18 cellular contexts compared by ENCODE assay signal in genomic region chr1:104195395-104195794, GRCh38.
DNase-seq lines count a peak whose midpoint lies in the region; TF ChIP-seq lines count a peak whose summit lies in the region.
"Had no signal": no experiment of that assay in that cellular context is flagged by ENCODE, and none has a peak within 500 bp of the region (broad histone marks: within the 10 kb centered on the region; RNA-seq: fewer than 3 reads in every experiment).

No MANE protein-coding gene starts in this region.

- no peaks in the 10 kb centered on the region for H3K9me3 ChIP-seq in HEK293 (ENCODE audit: control insufficient read depth, insufficient read depth, low read depth, low read length)

- H3K4me1 Mint-ChIP-seq in chondrocyte (ENCODE audit: low read depth) = no peaks in the 10 kb centered on the region

- TF ChIP-seq CTCF in HEK293 (tag by site-specific recombination; IDR thresholded peaks at IDR 0.05) (no peak), chondrocyte (IDR thresholded peaks at IDR 0.05) (no peak)

- H3K27ac Mint-ChIP-seq in chondrocyte (ENCODE audit: unreplicated experiment) = no peak overlapping the region
- H3K27ac Mint-ChIP-seq: natural killer cell treated with Interleukin-12 subunit alpha and Interleukin-12 subunit beta and Interleukin-15 and Interleukin-18, amount 100 ng/mL, for 72 hours had no signal

- no peak overlapping the region for H3K4me3 Mint-ChIP-seq in chondrocyte (ENCODE audit: unreplicated experiment)
- H3K4me3 Mint-ChIP-seq: natural killer cell treated with Interleukin-12 subunit alpha and Interleukin-12 subunit beta and Interleukin-15 and Interleukin-18, amount 100 ng/mL, for 72 hours had no signal

- no peaks in the 10 kb centered on the region for H3K4me1 ChIP-seq in HEK293 (ENCODE audit: control insufficient read depth, insufficient read depth, low read length)

- no peaks in the 10 kb centered on the region for H3K36me3 Mint-ChIP-seq in chondrocyte (ENCODE audit: low read depth)
- H3K36me3 Mint-ChIP-seq: natural killer cell treated with Interleukin-12 subunit alpha and Interleukin-12 subunit beta and Interleukin-15 and Interleukin-18, amount 100 ng/mL, for 72 hours had no signal

- H3K27ac ChIP-seq in HEK293 (ENCODE audit: extremely low read depth, low read depth, low read length) = no peak overlapping the region
- H3K27ac ChIP-seq: dorsolateral prefrontal cortex had no signal

- H3K27me3 Mint-ChIP-seq in chondrocyte (ENCODE audit: low read depth) = no peaks in the 10 kb centered on the region
- H3K27me3 Mint-ChIP-seq: natural killer cell treated with Interleukin-12 subunit alpha and Interleukin-12 subunit beta and Interleukin-15 and Interleukin-18, amount 100 ng/mL, for 72 hours had no signal

- POLR2A ChIA-PET in HEK293 (lab: Yijun Ruan, JAX) = no interaction called here

- no peak overlapping the region for H3K4me3 ChIP-seq in HEK293 (ENCODE audit: low read depth, low read length)
- H3K4me3 ChIP-seq: dorsolateral prefrontal cortex had no signal

- H3K9me3 Mint-ChIP-seq in chondrocyte (ENCODE audit: low read depth) = peaks cover 3% of the 10 kb centered on the region

- CTCF ChIA-PET in HEK293 (lab: Yijun Ruan, JAX) = no interaction called here

- in situ Hi-C loops in Caki2 (cut with HindIII; ENCODE audit: low pct_unique_long_range_greater_than_20kb, low sequenced_read_pairs) = no loop called here

- DNase-seq in Caki2 (ENCODE audit: low read depth) = peak; percentile 35
- DNase-seq in RKO (ENCODE audit: low spot score) = peak; percentile 87
- DNase-seq in glomerular visceral epithelial cell (ENCODE audit: extremely low spot score) = peak; percentile 53
- DNase-seq in NCI-H1930 (lab: John Stamatoyannopoulos, UW) = no peak
- DNase-seq in NCI-H2196 treated with DMSO at 0.1 percent for 48 hours (lab: John Stamatoyannopoulos, UW; ENCODE audit: unreplicated experiment) = no peak
- DNase-seq in stimulated activated CD4-positive, alpha-beta T cell treated with anti-CD3 and anti-CD28 coated beads, Interleukin-4, amount 100 ng/mL, for 4 hours = no peak
- no peak for DNase-seq in chondrocyte (ENCODE audit: low spot score)
- DNase-seq: activated naive CD4-positive, alpha-beta T cell treated with anti-CD3 and anti-CD28 coated beads, Interleukin-2, amount 50 U/mL, for 16 hours; anterior cingulate cortex; central memory CD4-positive, alpha-beta T cell; DMS79 treated with DMSO at 0.1 percent for 48 hours; dorsolateral prefrontal cortex; erythroblast; H7; NCI-H146; NCI-H774 had no signal

- H3K36me3 ChIP-seq in HEK293 (ENCODE audit: control insufficient read depth in 2 of 2, insufficient read depth in 1 of 2, low read length in 2 of 2) = no peaks in the 10 kb centered on the region

TF ChIP-seq in HEK293, 187 proteins besides CTCF, POLR2A, EP300 and RAD21:
- TF ChIP-seq ATF2 (tag by site-specific recombination; IDR thresholded peaks at IDR 0.05; ENCODE audit: low read depth) = peak; percentile 54; the same call in 1 of the 2 replicates
- 0 out of 2 replicates have a peak, but pooled peaks have one; percentile 26 for TF ChIP-seq ZNF24 (tag by site-specific recombination; IDR thresholded peaks at IDR 0.05)
- TF ChIP-seq ZNF629 (tag by site-specific recombination; IDR thresholded peaks at IDR 0.05) = peak; percentile 62
- TF ChIP-seq SETDB1 (IDR thresholded peaks at IDR 0.05; ENCODE audit: insufficient read length, low read length) = peak; percentile 70
- no peak for TF ChIP-seq ZNF423 (tag by site-specific recombination; IDR thresholded peaks at IDR 0.05)
- 0 out of 2 replicates have a peak, but pooled peaks have one; percentile 27 for TF ChIP-seq ZNF366 (tag by site-specific recombination; conservative IDR thresholded peaks at IDR 0.05)
- no peak for TF ChIP-seq KLF10 (tag by site-specific recombination; IDR thresholded peaks at IDR 0.05)
- TF ChIP-seq ZNF501 (tag by site-specific recombination; IDR thresholded peaks at IDR 0.05) = no peak
- no peak for TF ChIP-seq ZEB2 (tag by site-specific recombination; IDR thresholded peaks at IDR 0.05)
- 0 out of 2 replicates have a peak, but pooled peaks have one; percentile 37 for TF ChIP-seq ZNF202 (tag by site-specific recombination; IDR thresholded peaks at IDR 0.05; ENCODE audit: borderline replicate concordance)
- TF ChIP-seq, protein P1, sequence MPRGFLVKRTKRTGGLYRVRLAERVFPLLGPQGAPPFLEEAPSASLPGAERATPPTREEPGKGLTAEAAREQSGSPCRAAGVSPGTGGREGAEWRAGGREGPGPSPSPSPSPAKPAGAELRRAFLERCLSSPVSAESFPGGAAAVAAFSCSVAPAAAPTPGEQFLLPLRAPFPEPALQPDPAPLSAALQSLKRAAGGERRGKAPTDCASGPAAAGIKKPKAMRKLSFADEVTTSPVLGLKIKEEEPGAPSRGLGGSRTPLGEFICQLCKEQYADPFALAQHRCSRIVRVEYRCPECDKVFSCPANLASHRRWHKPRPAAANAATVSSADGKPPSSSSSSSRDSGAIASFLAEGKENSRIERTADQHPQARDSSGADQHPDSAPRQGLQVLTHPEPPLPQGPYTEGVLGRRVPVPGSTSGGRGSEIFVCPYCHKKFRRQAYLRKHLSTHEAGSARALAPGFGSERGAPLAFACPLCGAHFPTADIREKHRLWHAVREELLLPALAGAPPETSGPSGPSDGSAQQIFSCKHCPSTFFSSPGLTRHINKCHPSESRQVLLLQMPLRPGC (tag by site-specific recombination; IDR thresholded peaks at IDR 0.05) = peak; percentile 81
- TF ChIP-seq, protein P2, sequence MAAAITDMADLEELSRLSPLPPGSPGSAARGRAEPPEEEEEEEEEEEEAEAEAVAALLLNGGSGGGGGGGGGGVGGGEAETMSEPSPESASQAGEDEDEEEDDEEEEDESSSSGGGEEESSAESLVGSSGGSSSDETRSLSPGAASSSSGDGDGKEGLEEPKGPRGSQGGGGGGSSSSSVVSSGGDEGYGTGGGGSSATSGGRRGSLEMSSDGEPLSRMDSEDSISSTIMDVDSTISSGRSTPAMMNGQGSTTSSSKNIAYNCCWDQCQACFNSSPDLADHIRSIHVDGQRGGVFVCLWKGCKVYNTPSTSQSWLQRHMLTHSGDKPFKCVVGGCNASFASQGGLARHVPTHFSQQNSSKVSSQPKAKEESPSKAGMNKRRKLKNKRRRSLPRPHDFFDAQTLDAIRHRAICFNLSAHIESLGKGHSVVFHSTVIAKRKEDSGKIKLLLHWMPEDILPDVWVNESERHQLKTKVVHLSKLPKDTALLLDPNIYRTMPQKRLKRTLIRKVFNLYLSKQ (tag by site-specific recombination; IDR thresholded peaks at IDR 0.05; ENCODE audit: borderline replicate concordance) = no peak
- TF ChIP-seq ZFP37 (tag by site-specific recombination; IDR thresholded peaks at IDR 0.05) = 0 out of 2 replicates have a peak, but pooled peaks have one; percentile 54
- no peak for TF ChIP-seq ZNF521 (tag by site-specific recombination; IDR thresholded peaks at IDR 0.05)
- TF ChIP-seq ZNF184 (tag by site-specific recombination; IDR thresholded peaks at IDR 0.05) = 0 out of 2 replicates have a peak, but pooled peaks have one; percentile 59
- TF ChIP-seq SP7 (tag by site-specific recombination; IDR thresholded peaks at IDR 0.05) = peak; percentile 27; the same call in 1 of the 2 replicates
- no peak for TF ChIP-seq ZNF639 (tag by site-specific recombination; IDR thresholded peaks at IDR 0.05)

Comparison
In these comparisons a context has a peak if more than half of its experiments do, and no peak if none do; other contexts are left out.
1. DNase-seq: peak in Caki2 (single experiment), RKO (single experiment) and glomerular visceral epithelial cell (single experiment); none in NCI-H1930 (0 of 2), NCI-H2196 treated with DMSO at 0.1 percent for 48 hours (single experiment), stimulated activated CD4-positive, alpha-beta T cell treated with anti-CD3 and anti-CD28 coated beads, Interleukin-4, amount 100 ng/mL, for 4 hours (0 of 2) and chondrocyte (single experiment).